In the genomic region with DNA sequence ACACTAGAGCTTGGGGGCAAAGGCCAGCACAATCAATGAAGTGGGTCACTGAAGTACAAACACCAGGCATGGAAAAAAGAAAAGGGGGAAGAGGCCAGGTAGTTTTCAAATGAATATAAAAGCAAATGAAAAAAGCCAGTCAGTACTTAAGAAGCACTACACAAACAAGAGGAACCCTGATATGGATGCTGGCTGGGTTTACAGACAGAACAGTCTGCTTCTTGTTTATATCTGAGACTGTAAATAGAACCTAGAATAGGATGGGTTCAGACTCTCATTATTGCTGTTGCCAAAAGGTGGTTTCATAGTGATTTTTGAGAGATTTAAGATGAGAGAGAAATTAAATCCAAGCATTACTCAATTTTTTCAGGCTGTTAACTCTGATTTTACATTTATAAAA, we compare ENCODE assay signal across 18 cellular contexts. TPM values are rescaled to one million over a fixed set of nuclear protein-coding genes. Genes with fewer than 3 reads are reported as not detected.
DNase-seq lines count a peak whose midpoint lies in the region; ATAC-seq and TF ChIP-seq lines count a peak whose summit lies in the region.
"Had no signal": no experiment of that assay in that cellular context is flagged by ENCODE, and none has a peak within 500 bp of the region (broad histone marks: within the 10 kb centered on the region; RNA-seq: fewer than 3 reads in every experiment).

No MANE protein-coding gene starts in this region.

- intact Hi-C loops in CD8-positive, alpha-beta T cell (cut with DNase I, micrococcal nuclease): no loop called here
- intact Hi-C loops in uterus (cut with DNase I; ENCODE audit: low total_unique reads): no loop called here

- H3K9me3 Mint-ChIP-seq in CD8-positive, alpha-beta T cell: no peaks in the 10 kb centered on the region
- no peaks in the 10 kb centered on the region for H3K9me3 Mint-ChIP-seq in T-cell

- H3K4me3 ChIP-seq in CD8-positive, alpha-beta T cell (ENCODE audit: low read depth, low read length): no peak overlapping the region
- no peak overlapping the region for H3K4me3 ChIP-seq in upper lobe of left lung
- H3K4me3 ChIP-seq in uterus: no peak overlapping the region
- H3K4me3 ChIP-seq: SK-N-MC had no signal

- H3K27ac Mint-ChIP-seq in CD8-positive, alpha-beta T cell: peak overlapping the region; percentile 67
- peak overlapping the region; percentile 12 to 64 for H3K27ac Mint-ChIP-seq in T-cell

- peak; percentile 18 for DNase-seq in DMS 273 (lab: John Stamatoyannopoulos, UW; ENCODE audit: unreplicated experiment)
- no peak for DNase-seq in DMS 273 treated with DMSO at 0.1 percent for 48 hours (lab: John Stamatoyannopoulos, UW)
- DNase-seq in CD8-positive, alpha-beta T cell: no peak
- DNase-seq in T-cell: no peak
- no peak for DNase-seq in left lobe of liver (ENCODE audit: low spot score)
- no peak for DNase-seq in upper lobe of left lung
- DNase-seq in uterus: no peak
- DNase-seq in stimulated activated naive CD4-positive, alpha-beta T cell (lab: John Stamatoyannopoulos, UW): no peak
- DNase-seq: DND-41, KG1, NCI-H1105 treated with DMSO at 0.1 percent for 48 hours, NCI-H187, NCI-H2107, NCI-H446 treated with DMSO at 0.1 percent for 48 hours, SHP77 had no signal

- TF ChIP-seq CTCF in CD8-positive, alpha-beta T cell (IDR thresholded peaks at IDR 0.05): no peak
- TF ChIP-seq CTCF in upper lobe of left lung (IDR thresholded peaks at IDR 0.05): no peak
- TF ChIP-seq CTCF in uterus (IDR thresholded peaks at IDR 0.05): no peak

- no peaks in the 10 kb centered on the region for H3K27me3 Mint-ChIP-seq in CD8-positive, alpha-beta T cell (ENCODE audit: low read depth)
- no peaks in the 10 kb centered on the region for H3K27me3 Mint-ChIP-seq in T-cell

- no peak overlapping the region for H3K27ac ChIP-seq in CD8-positive, alpha-beta T cell (ENCODE audit: low read depth, low read length)
- H3K27ac ChIP-seq in upper lobe of left lung (no peak overlapping the region), uterus (no peak overlapping the region)
- H3K27ac ChIP-seq: 22Rv1, SK-N-MC had no signal

- H3K4me1 Mint-ChIP-seq in CD8-positive, alpha-beta T cell (ENCODE audit: low read depth): peaks cover 15% of the 10 kb centered on the region
- peaks cover 11 to 14% (median 13%) of the 10 kb centered on the region in 3 donors for H3K4me1 Mint-ChIP-seq in T-cell

- H3K27me3 ChIP-seq in CD8-positive, alpha-beta T cell (ENCODE audit: insufficient read depth, low read length): no peaks in the 10 kb centered on the region
- H3K27me3 ChIP-seq in upper lobe of left lung (no peaks in the 10 kb centered on the region), uterus (no peaks in the 10 kb centered on the region)

- no peak for ATAC-seq in CD8-positive, alpha-beta T cell
- ATAC-seq in T-cell (replicated peaks in 1 of 4) (no peak), left lobe of liver (peak; percentile 40), upper lobe of left lung (ENCODE audit: low FRiP score in 2 of 2) (no peak)
- ATAC-seq: HepG2 had no signal

- TF ChIP-seq POLR2A in upper lobe of left lung (IDR thresholded peaks at IDR 0.05): no peak
- TF ChIP-seq POLR2A in uterus (IDR thresholded peaks at IDR 0.05): no peak

- no peaks in the 10 kb centered on the region for H3K36me3 ChIP-seq in CD8-positive, alpha-beta T cell (ENCODE audit: insufficient read depth, low read length)
- H3K36me3 ChIP-seq in upper lobe of left lung: peaks cover 0 to 17% (median 0%) of the 10 kb centered on the region in 4 donors
- H3K36me3 ChIP-seq in uterus: no peaks in the 10 kb centered on the region

- peaks cover 30% of the 10 kb centered on the region for H3K36me3 Mint-ChIP-seq in CD8-positive, alpha-beta T cell
- peaks cover 14% of the 10 kb centered on the region for H3K36me3 Mint-ChIP-seq in T-cell

- H3K9me3 ChIP-seq in CD8-positive, alpha-beta T cell (ENCODE audit: low read length): no peaks in the 10 kb centered on the region
- H3K9me3 ChIP-seq in upper lobe of left lung: no peaks in the 10 kb centered on the region
- no peaks in the 10 kb centered on the region for H3K9me3 ChIP-seq in uterus

- H3K4me1 ChIP-seq in CD8-positive, alpha-beta T cell (ENCODE audit: insufficient read depth, low read length): no peaks in the 10 kb centered on the region
- no peaks in the 10 kb centered on the region for H3K4me1 ChIP-seq in upper lobe of left lung
- H3K4me1 ChIP-seq in uterus: no peaks in the 10 kb centered on the region

- CTCF ChIA-PET in CD8-positive, alpha-beta T cell (lab: Charles Lee): interaction anchor here (1.0 kb wide), 1 partner anchor 11 kb away, joined by 3 read pairs; no protein-coding TSS in a partner anchor
- CTCF ChIA-PET in T-cell (lab: Charles Lee): no interaction called here

- POLR2A ChIA-PET in CD8-positive, alpha-beta T cell (lab: Charles Lee): interaction anchor here (1.3 kb wide), 1 partner anchor 14 kb away, joined by 4 read pairs; no protein-coding TSS in a partner anchor
- POLR2A ChIA-PET in T-cell (lab: Charles Lee): no interaction called here

- H3K4me3 Mint-ChIP-seq in CD8-positive, alpha-beta T cell: no peak overlapping the region
- no peak overlapping the region for H3K4me3 Mint-ChIP-seq in T-cell

- TF ChIP-seq EP300 in upper lobe of left lung (IDR thresholded peaks at IDR 0.05): no peak

RNA-seq across cellular contexts. Expression of a gene that starts 24.1 kb away (rescaled TPM):
- 10 to 100 TPM in 1 of 2 experiments, 1 to 10 TPM in 1; 9.5 to 11.7 TPM for total RNA-seq in CD8-positive, alpha-beta T cell
- total RNA-seq in T-cell: 10 to 100 TPM in 2 of 5 donors, 1 to 10 TPM in 3; 5.6 to 11.9 (median 8.1) TPM
- 5.5 TPM for total RNA-seq in left lobe of liver
- total RNA-seq in upper lobe of left lung: 10 to 100 TPM in 3 of 6 donors, 1 to 10 TPM in 3; 5.9 to 53.4 (median 11.2) TPM
- total RNA-seq in uterus: 10 to 100 TPM; 27.1 to 46.2 (median 29.5) TPM
